Comparison of ENCODE assay signal across 9 cellular contexts in the genomic region with DNA sequence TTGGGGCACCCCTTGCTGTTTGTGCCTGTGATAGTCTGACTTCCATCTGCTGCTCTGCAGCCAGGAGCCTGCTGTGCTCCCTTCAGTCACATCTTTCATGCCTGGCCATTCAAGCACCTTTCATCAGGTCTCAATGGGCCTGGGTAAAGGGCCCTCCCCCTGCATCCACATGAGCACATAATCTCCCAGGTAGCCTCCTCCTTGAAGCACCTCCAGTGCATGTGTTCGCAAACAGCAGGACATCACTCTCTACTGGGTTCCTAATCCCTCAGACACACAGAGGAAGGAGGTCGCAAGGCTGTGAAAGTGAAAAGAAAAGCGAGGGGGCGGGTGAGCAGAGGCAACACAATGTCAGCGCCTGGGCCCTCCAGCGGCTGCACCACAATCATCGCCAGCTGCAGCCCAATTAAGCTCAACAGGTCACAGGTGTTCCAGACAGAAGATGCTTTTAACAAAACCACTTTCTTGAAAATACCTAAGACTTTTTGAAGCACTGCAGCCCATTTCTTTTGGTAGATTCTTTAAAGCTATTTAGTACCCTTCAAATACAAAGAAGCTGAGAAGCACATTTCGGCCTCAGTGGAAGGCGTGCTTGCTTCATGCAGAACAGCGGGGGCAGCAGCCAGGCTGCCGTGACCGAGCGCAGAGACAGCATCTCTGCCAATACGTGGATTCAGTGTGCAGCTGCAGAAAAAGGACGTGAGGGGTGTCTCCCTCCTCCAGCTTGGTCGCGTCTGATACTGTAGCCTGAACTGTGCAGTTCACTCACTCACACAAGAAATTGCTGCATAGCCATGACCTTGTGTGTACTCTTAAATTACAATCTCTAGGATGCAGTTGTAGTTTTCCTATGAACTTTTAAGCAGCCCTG.
A peak's percentile ranks its signal among the peaks of the same experiment; 100 is the strongest.
DNase-seq lines count a peak whose midpoint lies in the region; ATAC-seq and TF ChIP-seq lines count a peak whose summit lies in the region.
"Had no signal": no experiment of that assay in that cellular context is flagged by ENCODE, and none has a peak within 500 bp of the region (broad histone marks: within the 10 kb centered on the region; RNA-seq: fewer than 3 reads in every experiment).

No MANE protein-coding gene starts in this region.

- H3K27me3 Mint-ChIP-seq in activated CD4-positive, alpha-beta T cell treated with anti-CD3 and anti-CD28 coated beads for 36 hours = no peaks in the 10 kb centered on the region
- H3K27me3 Mint-ChIP-seq in stimulated activated memory B cell treated with anti-CD40 and anti-IgM and Interleukin-4, amounts not matched to agents 10 μg/mL and 1 μg/mL and 100 μg/mL, for 72 hours = no peaks in the 10 kb centered on the region

- H3K27ac Mint-ChIP-seq in activated CD4-positive, alpha-beta T cell treated with anti-CD3 and anti-CD28 coated beads for 36 hours = no peak overlapping the region
- no peak overlapping the region for H3K27ac Mint-ChIP-seq in stimulated activated memory B cell treated with anti-CD40 and anti-IgM and Interleukin-4, amounts not matched to agents 10 μg/mL and 1 μg/mL and 100 μg/mL, for 72 hours

- H3K4me3 Mint-ChIP-seq in activated CD4-positive, alpha-beta T cell treated with anti-CD3 and anti-CD28 coated beads for 36 hours = no peak overlapping the region
- no peak overlapping the region for H3K4me3 Mint-ChIP-seq in stimulated activated memory B cell treated with anti-CD40 and anti-IgM and Interleukin-4, amounts not matched to agents 10 μg/mL and 1 μg/mL and 100 μg/mL, for 72 hours

- H3K4me1 Mint-ChIP-seq in activated CD4-positive, alpha-beta T cell treated with anti-CD3 and anti-CD28 coated beads for 36 hours = peaks cover 6% of the 10 kb centered on the region
- H3K4me1 Mint-ChIP-seq in stimulated activated memory B cell treated with anti-CD40 and anti-IgM and Interleukin-4, amounts not matched to agents 10 μg/mL and 1 μg/mL and 100 μg/mL, for 72 hours = peaks cover 8% of the 10 kb centered on the region

- H3K27ac ChIP-seq in coronary artery = no peak overlapping the region
- H3K27ac ChIP-seq: A549 had no signal

- POLR2A ChIA-PET in activated CD4-positive, alpha-beta T cell treated with anti-CD3 and anti-CD28 coated beads for 36 hours (lab: Charles Lee) = no interaction called here

- no peak for TF ChIP-seq CTCF in coronary artery (IDR thresholded peaks at IDR 0.05)

- no peak overlapping the region for H3K4me3 ChIP-seq in coronary artery
- H3K4me3 ChIP-seq: A549 had no signal

- peak; percentile 61 for ATAC-seq in activated CD4-positive, alpha-beta T cell treated with anti-CD3 and anti-CD28 coated beads for 36 hours
- peak; percentile 56 for ATAC-seq in stimulated activated memory B cell treated with anti-CD40 and anti-IgM and Interleukin-4, amounts not matched to agents 10 μg/mL and 1 μg/mL and 100 μg/mL, for 72 hours
- ATAC-seq: A549 had no signal

- peaks cover 28% of the 10 kb centered on the region for H3K36me3 Mint-ChIP-seq in activated CD4-positive, alpha-beta T cell treated with anti-CD3 and anti-CD28 coated beads for 36 hours (ENCODE audit: low read depth)
- H3K36me3 Mint-ChIP-seq in stimulated activated memory B cell treated with anti-CD40 and anti-IgM and Interleukin-4, amounts not matched to agents 10 μg/mL and 1 μg/mL and 100 μg/mL, for 72 hours = peaks cover 27% of the 10 kb centered on the region

- DNase-seq in activated CD4-positive, alpha-beta T cell treated with anti-CD3 and anti-CD28 coated beads for 36 hours = peak; percentile 49
- no peak for DNase-seq in activated CD4-positive, alpha-beta T cell treated with anti-CD3 and anti-CD28 coated beads, Interleukin-2, amount 50 U/mL, for 48 hours
- peak; percentile 75 for DNase-seq in NCI-H1092 (lab: John Stamatoyannopoulos, UW)
- DNase-seq in cerebellar cortex (ENCODE audit: low spot score) = peak; percentile 86
- no peak for DNase-seq in posterior vena cava (ENCODE audit: low spot score)
- DNase-seq in coronary artery (ENCODE audit: low spot score) = no peak
- no peak for DNase-seq in T1000 (lab: John Stamatoyannopoulos, UW)

- H3K9me3 Mint-ChIP-seq in activated CD4-positive, alpha-beta T cell treated with anti-CD3 and anti-CD28 coated beads for 36 hours (ENCODE audit: low read depth) = no peaks in the 10 kb centered on the region
- no peaks in the 10 kb centered on the region for H3K9me3 Mint-ChIP-seq in stimulated activated memory B cell treated with anti-CD40 and anti-IgM and Interleukin-4, amounts not matched to agents 10 μg/mL and 1 μg/mL and 100 μg/mL, for 72 hours

- intact Hi-C loops in activated CD4-positive, alpha-beta T cell treated with anti-CD3 and anti-CD28 coated beads for 36 hours (cut with DNase I, micrococcal nuclease) = no loop called here
- intact Hi-C loops in posterior vena cava (cut with DNase I) = no loop called here

- CTCF ChIA-PET in activated CD4-positive, alpha-beta T cell treated with anti-CD3 and anti-CD28 coated beads for 36 hours (lab: Charles Lee) = interaction anchor here (1.0 to 1.6 kb wide), 2 partner anchors 9 to 202 kb away, joined by 3 to 4 read pairs; no protein-coding TSS in a partner anchor

Comparison
In these comparisons a context has a peak if more than half of its experiments do, and no peak if none do; other contexts are left out.
1. DNase-seq: peak in activated CD4-positive, alpha-beta T cell treated with anti-CD3 and anti-CD28 coated beads for 36 hours (single experiment), NCI-H1092 (single experiment) and cerebellar cortex (single experiment); none in activated CD4-positive, alpha-beta T cell treated with anti-CD3 and anti-CD28 coated beads, Interleukin-2, amount 50 U/mL, for 48 hours (0 of 2), posterior vena cava (single experiment), coronary artery (single experiment) and T1000 (single experiment).